Comparison of ENCODE assay signal across 9 cellular contexts in genomic region chr7:100516135-100516812, GRCh38. TPM values are rescaled to one million over a fixed set of nuclear protein-coding genes. Genes with fewer than 3 reads are reported as not detected.
A peak's percentile ranks its signal among the peaks of the same experiment; 100 is the strongest.
DNase-seq lines count a peak whose midpoint lies in the region; ATAC-seq and TF ChIP-seq lines count a peak whose summit lies in the region.
"Had no signal": no experiment of that assay in that cellular context is flagged by ENCODE, and none has a peak within 500 bp of the region (broad histone marks: within the 10 kb centered on the region; RNA-seq: fewer than 3 reads in every experiment).

No MANE protein-coding gene starts in this region.

- no peaks in the 10 kb centered on the region for H3K36me3 Mint-ChIP-seq in neural crest cell (ENCODE audit: low read depth)

- TF ChIP-seq CTCF in neural crest cell (conservative IDR thresholded peaks at IDR 0.05), result no peak

- H3K27ac Mint-ChIP-seq in neural crest cell (ENCODE audit: unreplicated experiment), result peak overlapping the region; percentile 27

- H3K4me3 Mint-ChIP-seq in neural crest cell, result no peak overlapping the region

- no peaks in the 10 kb centered on the region for H3K9me3 Mint-ChIP-seq in neural crest cell

- DNase-seq in stimulated activated CD4-positive, alpha-beta T cell treated with anti-CD3 and anti-CD28 coated beads, Interleukin-15, amount 100 ng/mL, for 24 hours, result peak; percentile 20
- DNase-seq in stimulated activated CD4-positive, alpha-beta T cell treated with anti-CD3 and anti-CD28 coated beads, Interleukin-4, amount 100 ng/mL, for 1 hour, result no peak
- DNase-seq in SW480 (ENCODE audit: low spot score) (peak; percentile 98), neural crest cell (ENCODE audit: low read depth, low spot score) (no peak), head of caudate nucleus (no peak)
- DNase-seq in central memory CD4-positive, alpha-beta T cell, result peak; percentile 76

- H3K4me1 Mint-ChIP-seq in neural crest cell, result peaks cover 5% of the 10 kb centered on the region

- intact Hi-C loops in head of caudate nucleus (cut with DNase I), result no loop called here

- ATAC-seq in HG03571 (IDR thresholded peaks at IDR 0.05; ENCODE audit: unreplicated experiment) (no peak), HG03025 (IDR thresholded peaks at IDR 0.05; ENCODE audit: low FRiP score, unreplicated experiment) (no peak)

- no peaks in the 10 kb centered on the region for H3K27me3 Mint-ChIP-seq in neural crest cell (ENCODE audit: low read depth)

RNA-seq across cellular contexts. Expression of gene AGFG2, which starts 22.7 kb away (rescaled TPM):
- total RNA-seq in neural crest cell, result 11.6 and 13.3 TPM in 2 replicates

RNA-seq across cellular contexts. Expression of gene NYAP1, which starts 32.5 kb away (rescaled TPM):
- total RNA-seq in neural crest cell, result 4.8 and 5.2 TPM in 2 replicates

RNA-seq across cellular contexts. Expression of gene TSC22D4, which starts 37.3 kb away (rescaled TPM):
- total RNA-seq in neural crest cell, result 28.8 and 32.8 TPM in 2 replicates

RNA-seq across cellular contexts. Expression of gene SPACDR, which starts 52.2 kb away (rescaled TPM):
- total RNA-seq in neural crest cell, result 1.0 and 1.4 TPM in 2 replicates
- total RNA-seq: breast epithelium had no signal

RNA-seq across cellular contexts. Expression of gene SAP25, which starts 57.4 kb away (rescaled TPM):
- total RNA-seq in neural crest cell, result 3.4 and 4.6 TPM in 2 replicates

Comparison
In these comparisons a context has a peak if more than half of its experiments do, and no peak if none do; other contexts are left out.
1. DNase-seq: peak in stimulated activated CD4-positive, alpha-beta T cell treated with anti-CD3 and anti-CD28 coated beads, Interleukin-15, amount 100 ng/mL, for 24 hours (single experiment), SW480 (single experiment) and central memory CD4-positive, alpha-beta T cell (single experiment); none in stimulated activated CD4-positive, alpha-beta T cell treated with anti-CD3 and anti-CD28 coated beads, Interleukin-4, amount 100 ng/mL, for 1 hour (single experiment), neural crest cell (single experiment) and head of caudate nucleus (0 of 42).